In genomic region chr16:88452485-88453216, GRCh38 we compare ENCODE assay signal across 8 cellular contexts. TPM values are rescaled to one million over a fixed set of nuclear protein-coding genes. Genes with fewer than 3 reads are reported as not detected.
DNase-seq lines count a peak whose midpoint lies in the region; ATAC-seq and TF ChIP-seq lines count a peak whose summit lies in the region.

No MANE protein-coding gene starts in this region.

- H3K36me3 Mint-ChIP-seq in activated T-cell treated with anti-CD3 and anti-CD28 coated beads, Interleukin-2, amount 50 U/mL, for 72 hours (ENCODE audit: insufficient read depth in 2 of 2) = no peaks in the 10 kb centered on the region

- no peak for TF ChIP-seq CTCF in esophagus squamous epithelium (IDR thresholded peaks at IDR 0.05)

- H3K27ac ChIP-seq in HUES64 (ENCODE audit: low read depth, low read length) (peak overlapping the region; percentile 71; the same call in 1 of the 2 replicates), esophagus squamous epithelium (peak overlapping the region; percentile 72 to 90 (median 86))

- H3K27me3 Mint-ChIP-seq in activated T-cell treated with anti-CD3 and anti-CD28 coated beads, Interleukin-2, amount 50 U/mL, for 72 hours (ENCODE audit: low read depth) = no peaks in the 10 kb centered on the region

- whole genome bisulfite sequencing in HUES64 = 7% methylated on average over 72 of the region's 72 CpGs
- WGBS in esophagus squamous epithelium, 2 donors = 1% methylated on average over 13 of the region's 72 CpGs; no CpG with 5 or more reads in 1 of the 2 donors

- H3K27ac Mint-ChIP-seq in activated T-cell treated with anti-CD3 and anti-CD28 coated beads, Interleukin-2, amount 50 U/mL, for 72 hours = peak overlapping the region; percentile 93

- H3K9me3 ChIP-seq in HUES64 (ENCODE audit: insufficient read depth, low read depth, low read length) = no peaks in the 10 kb centered on the region
- no peaks in the 10 kb centered on the region for H3K9me3 ChIP-seq in esophagus squamous epithelium

- in situ Hi-C loops in Caki2 (cut with HindIII; ENCODE audit: low pct_unique_long_range_greater_than_20kb, low sequenced_read_pairs) = no loop called here

- no peak for TF ChIP-seq POLR2A in esophagus squamous epithelium (IDR thresholded peaks at IDR 0.05)

- H3K27me3 ChIP-seq in HUES64 (ENCODE audit: insufficient read depth, low read length) (peaks cover 62% of the 10 kb centered on the region), esophagus squamous epithelium (peaks cover 0 to 32% (median 0%) of the 10 kb centered on the region in 4 donors)

- ATAC-seq in GM21423 (IDR thresholded peaks at IDR 0.05; ENCODE audit: unreplicated experiment) = peak; percentile 49
- ATAC-seq in activated T-cell treated with anti-CD3 and anti-CD28 coated beads, Interleukin-2, amount 50 U/mL, for 72 hours (replicated peaks in 1 of 2) = peak; percentile 67 to 68

- H3K9me3 Mint-ChIP-seq in activated T-cell treated with anti-CD3 and anti-CD28 coated beads, Interleukin-2, amount 50 U/mL, for 72 hours = no peaks in the 10 kb centered on the region

- H3K4me3 Mint-ChIP-seq in activated T-cell treated with anti-CD3 and anti-CD28 coated beads, Interleukin-2, amount 50 U/mL, for 72 hours = peak overlapping the region; percentile 89 to 92

- H3K36me3 ChIP-seq in HUES64 (ENCODE audit: insufficient read depth, low read length) = no peaks in the 10 kb centered on the region
- H3K36me3 ChIP-seq in esophagus squamous epithelium = no peaks in the 10 kb centered on the region

- no peak overlapping the region for H3K9ac ChIP-seq in HUES64 (ENCODE audit: low read depth, low read length)

- peaks cover 28% of the 10 kb centered on the region for H3K4me1 Mint-ChIP-seq in activated T-cell treated with anti-CD3 and anti-CD28 coated beads, Interleukin-2, amount 50 U/mL, for 72 hours (ENCODE audit: low read depth)

- DNase-seq in Caki2 (ENCODE audit: low read depth) (peak; percentile 86), OCI-M2 (lab: John Stamatoyannopoulos, UW; ENCODE audit: unreplicated experiment) (peak; percentile 84), esophagus squamous epithelium (lab: John Stamatoyannopoulos, UW) (peak; percentile 88), myocyte (ENCODE audit: low read depth) (peak; percentile 91)
- peak; percentile 99 to 100 for DNase-seq in activated T-cell treated with anti-CD3 and anti-CD28 coated beads, Interleukin-2, amount 50 U/mL, for 72 hours
- DNase-seq in stimulated activated CD8-positive, alpha-beta memory T cell treated with anti-CD3 and anti-CD28 coated beads, Interleukin-7, amount 100 ng/mL, for 24 hours (ENCODE audit: low read depth) = peak; percentile 97

- H3K4me3 ChIP-seq in HUES64 (ENCODE audit: low read length) (peak overlapping the region; percentile 71), esophagus squamous epithelium (peak overlapping the region; percentile 39 to 82 (median 60))

- H3K4me1 ChIP-seq in HUES64 (ENCODE audit: insufficient read depth, low read length) = peaks cover 5% of the 10 kb centered on the region; the same call in 1 of the 2 replicates
- H3K4me1 ChIP-seq in esophagus squamous epithelium = peaks cover 13 to 44% (median 29%) of the 10 kb centered on the region in 3 donors

- intact Hi-C loops in esophagus squamous epithelium (cut with DNase I) = no loop called here

RNA-seq across cellular contexts. Expression of gene ZFPM1, which starts 0.4 kb away (rescaled TPM):
- 0.35 and 1.3 TPM in 2 replicates for total RNA-seq in Caki2 (2014; rRNA removed; shearing (Covaris generic); ENCODE audit: low replicate concordance)
- 2.0 TPM for polyA plus RNA-seq in HUES64 (2013, experiment 1 of 2)
- 3.4 TPM for polyA plus RNA-seq in HUES64 (2013, experiment 2 of 2)
- total RNA-seq in activated T-cell treated with anti-CD3 and anti-CD28 coated beads, Interleukin-2, amount 50 U/mL, for 72 hours = 10 to 100 TPM; 12.2 to 13.8 TPM
- total RNA-seq in esophagus squamous epithelium = 1 to 10 TPM in 3 of 4 donors, under 1 TPM in 1; 0.67 to 1.7 (median 1.2) TPM
- 0.70 and 0.94 TPM in 2 replicates for total RNA-seq in myocyte
- polyA plus RNA-seq in myocyte (2012) = 3.3 TPM

Comparison
In these comparisons a context has a peak if more than half of its experiments do, and no peak if none do; other contexts are left out.
1. Peak in every context shown above with its lines: DNase-seq, ATAC-seq, H3K4me3 ChIP-seq and H3K27ac ChIP-seq.